Comparison of ENCODE assay signal across 9 cellular contexts in genomic region chr2:112032615-112033457, GRCh38. TPM values are rescaled to one million over a fixed set of nuclear protein-coding genes. Genes with fewer than 3 reads are reported as not detected.
A peak's percentile ranks its signal among the peaks of the same experiment; 100 is the strongest.
DNase-seq lines count a peak whose midpoint lies in the region; ATAC-seq and TF ChIP-seq lines count a peak whose summit lies in the region.
"Had no signal": no experiment of that assay in that cellular context is flagged by ENCODE, and none has a peak within 500 bp of the region (broad histone marks: within the 10 kb centered on the region; RNA-seq: fewer than 3 reads in every experiment).

No MANE protein-coding gene starts in this region.

- H3K27ac Mint-ChIP-seq in brain (peak overlapping the region in 3 of 5 experiments; percentile 7 to 91 (median 47)), immature natural killer cell (no peak overlapping the region)

- peak; percentile 69 for ATAC-seq in left lung
- peak; percentile 63 for ATAC-seq in upper lobe of right lung
- ATAC-seq in HG03521 (IDR thresholded peaks at IDR 0.05; ENCODE audit: unreplicated experiment): no peak

- intact Hi-C loops in left lung (cut with DNase I) (no loop called here), upper lobe of right lung (cut with DNase I) (no loop called here)

- H3K4me1 Mint-ChIP-seq in brain (peaks cover 18% of the 10 kb centered on the region), immature natural killer cell (peaks cover 0 to 2% of the 10 kb centered on the region in 2 donors)

- H3K36me3 Mint-ChIP-seq in brain (no peaks in the 10 kb centered on the region), immature natural killer cell (no peaks in the 10 kb centered on the region)

- H3K36me3 ChIP-seq in left lung (peaks cover 0 to 8% of the 10 kb centered on the region in 2 donors), upper lobe of right lung (no peaks in the 10 kb centered on the region)

- TF ChIP-seq CTCF in brain (conservative IDR thresholded peaks at IDR 0.05) (no peak), left lung (IDR thresholded peaks at IDR 0.05) (no peak), upper lobe of right lung (IDR thresholded peaks at IDR 0.05) (peak; percentile 31)

- DNase-seq in NCI-H2029 treated with DMSO at 0.1 percent for 48 hours (lab: John Stamatoyannopoulos, UW) (peak; percentile 0), NCI-H2029 (lab: John Stamatoyannopoulos, UW) (no peak), left lung (peak in 1 of 2 donors; percentile 78), upper lobe of right lung (no peak), immature natural killer cell (no peak)
- no peak for DNase-seq in activated CD4-positive, alpha-beta T cell treated with anti-CD3 and anti-CD28 coated beads for 1 hour

- no peaks in the 10 kb centered on the region for H3K27me3 Mint-ChIP-seq in brain
- H3K27me3 Mint-ChIP-seq in immature natural killer cell (ENCODE audit: low read depth in 3 of 3): peaks cover 0 to 7% (median 0%) of the 10 kb centered on the region in 3 donors

- H3K4me1 ChIP-seq in left lung (peaks cover 19 to 45% of the 10 kb centered on the region in 2 donors), upper lobe of right lung (peaks cover 25% of the 10 kb centered on the region)
- H3K4me1 ChIP-seq: A549 had no signal

- H3K9me3 ChIP-seq in left lung: no peaks in the 10 kb centered on the region
- H3K9me3 ChIP-seq in upper lobe of right lung: no peaks in the 10 kb centered on the region

- H3K4me3 Mint-ChIP-seq in brain (no peak overlapping the region), immature natural killer cell (no peak overlapping the region)

- H3K27ac ChIP-seq in left lung (peak overlapping the region; percentile 83 to 88), upper lobe of right lung (peak overlapping the region; percentile 72)
- H3K27ac ChIP-seq: A549 had no signal

- H3K4me3 ChIP-seq in left lung (no peak overlapping the region), upper lobe of right lung (no peak overlapping the region)
- H3K4me3 ChIP-seq: A549 had no signal

- H3K27me3 ChIP-seq in left lung: no peaks in the 10 kb centered on the region
- no peaks in the 10 kb centered on the region for H3K27me3 ChIP-seq in upper lobe of right lung

- H3K9me3 Mint-ChIP-seq in brain (peaks cover 3 to 15% (median 13%) of the 10 kb centered on the region in 5 experiments), immature natural killer cell (peaks cover 0 to 2% (median under 1%) of the 10 kb centered on the region in 6 donors)

RNA-seq across cellular contexts. Expression of gene TMEM87B, which starts 22.2 kb away (rescaled TPM):
- 4.2 TPM for polyA plus RNA-seq in brain (ENCODE audit: insufficient read depth, low read depth, low replicate concordance)
- 10 to 100 TPM; 32.2 to 36.8 TPM for total RNA-seq in left lung
- 28.0 TPM for total RNA-seq in upper lobe of right lung
- 1 to 10 TPM; 3.0 to 8.5 (median 5.2) TPM for polyA plus RNA-seq in immature natural killer cell

Comparison
In these comparisons a context has a peak if more than half of its experiments do, and no peak if none do; other contexts are left out.
1. H3K27ac Mint-ChIP-seq: peak in brain (3 of 5); none in immature natural killer cell (0 of 6).